22 cellular contexts compared by ENCODE assay signal in the genomic region with DNA sequence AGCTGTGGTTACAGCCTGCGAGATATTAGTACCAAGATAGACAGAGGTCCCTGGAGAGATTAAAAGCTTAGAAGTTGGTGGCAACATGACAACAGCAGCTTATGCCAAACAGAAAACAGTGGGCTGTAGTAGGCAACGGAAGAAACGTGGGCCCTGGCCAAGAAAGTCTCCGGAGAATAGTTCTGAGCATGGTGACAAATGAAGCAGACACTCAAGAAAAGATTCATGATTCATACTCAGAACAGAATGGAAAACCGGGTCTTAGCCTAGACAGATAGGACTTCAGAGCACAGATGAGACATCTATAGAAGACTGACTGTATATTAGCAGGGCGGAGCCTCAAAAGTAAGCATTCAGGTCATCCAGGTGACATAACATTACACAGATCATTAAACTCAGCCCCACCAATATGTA.
DNase-seq lines count a peak whose midpoint lies in the region; ATAC-seq and TF ChIP-seq lines count a peak whose summit lies in the region.
"Had no signal": no experiment of that assay in that cellular context is flagged by ENCODE, and none has a peak within 500 bp of the region (broad histone marks: within the 10 kb centered on the region; RNA-seq: fewer than 3 reads in every experiment).

No MANE protein-coding gene starts in this region.

- H3K4me1 ChIP-seq in A673 (ENCODE audit: insufficient read depth, low read length, poor library complexity, severe bottlenecking), result no peaks in the 10 kb centered on the region
- H3K4me1 ChIP-seq in foreskin keratinocyte, result no peaks in the 10 kb centered on the region
- H3K4me1 ChIP-seq: A549 had no signal

- H3K4me3 ChIP-seq in A673 (ENCODE audit: low read depth, low read length, poor library complexity, severe bottlenecking), result no peak overlapping the region
- H3K4me3 ChIP-seq: A549 had no signal

- CTCF ChIA-PET in A673 (lab: Charles Lee), result no interaction called here

- H3K9me3 ChIP-seq in A673 (ENCODE audit: low read depth, low read length, poor library complexity, severe bottlenecking), result no peaks in the 10 kb centered on the region
- H3K9me3 ChIP-seq: A549, SK-N-SH had no signal

- intact Hi-C loops in A673 (cut with micrococcal nuclease; ENCODE audit: unreplicated experiment), result no loop called here

- H3K36me3 Mint-ChIP-seq in T-helper 2 cell treated with Interferon-gamma antibody and Interleukin-4, amounts not matched to agents 5 μg/mL and 100 μg/mL, for 36 hours (ENCODE audit: low read depth), result no peaks in the 10 kb centered on the region
- H3K36me3 Mint-ChIP-seq: activated naive CD8-positive, alpha-beta T cell; brain; CD4-positive, CD25-positive, alpha-beta regulatory T cell; memory B cell had no signal

- H3K36me3 ChIP-seq in A673 (ENCODE audit: insufficient read depth, low read length, poor library complexity, severe bottlenecking), result no peaks in the 10 kb centered on the region

- ATAC-seq in foreskin keratinocyte (peak; percentile 53), GM21367 (IDR thresholded peaks at IDR 0.05; ENCODE audit: unreplicated experiment) (no peak)
- ATAC-seq: A549, Panc1 had no signal

- H3K27ac ChIP-seq in A673 (ENCODE audit: low read depth, low read length, poor library complexity, severe bottlenecking) (no peak overlapping the region), foreskin keratinocyte (no peak overlapping the region)
- H3K27ac ChIP-seq: A549 had no signal

- no peaks in the 10 kb centered on the region for H3K9me3 Mint-ChIP-seq in T-helper 2 cell treated with Interferon-gamma antibody and Interleukin-4, amounts not matched to agents 5 μg/mL and 100 μg/mL, for 36 hours
- H3K9me3 Mint-ChIP-seq: activated T-helper 1 cell treated with anti-CD3 and anti-CD28 coated beads, Interleukin-12 subunit alpha, Interleukin-12 subunit beta, Interleukin-2, Interleukin-4 antibody, amounts not matched to agents 30 ng/mL and 10 ng/mL and 1 ng/mL, durations not matched to agents 14 hours and 24 hours and 36 hours had no signal

- BruUV-seq in A673 (replicated peaks; lab: Mats Ljungman, UMichigan), result no TSS peak

- POLR2A ChIA-PET in A673 (lab: Charles Lee; ENCODE audit: low non-redundant PET), result no interaction called here

- no peak for TF ChIP-seq CTCF in A673 (conservative IDR thresholded peaks at IDR 0.05; ENCODE audit: low read depth, low read length)
- TF ChIP-seq CTCF in foreskin keratinocyte (conservative IDR thresholded peaks at IDR 0.05), result no peak

- H3K27me3 ChIP-seq in A673 (replicated peaks; ENCODE audit: insufficient read depth, low read depth, low read length, poor library complexity) (peaks cover 34% of the 10 kb centered on the region), foreskin keratinocyte (no peaks in the 10 kb centered on the region)

- DNase-seq in A673 (ENCODE audit: low spot score) (peak; percentile 75), GM04503 (ENCODE audit: low read depth) (peak; percentile 21), NCI-H82 treated with DMSO at 0.1 percent for 48 hours (lab: John Stamatoyannopoulos, UW; ENCODE audit: unreplicated experiment) (peak; percentile 54), foreskin keratinocyte (peak in 1 of 2 donors; percentile 56), cerebellar nuclear complex (lab: John Stamatoyannopoulos, UW) (no peak)
- no peak for DNase-seq in effector CD4-positive, alpha-beta T cell
- no peak for DNase-seq in T-helper 2 cell treated with Interferon-gamma antibody and Interleukin-4, amounts not matched to agents 5 μg/mL and 100 μg/mL, for 36 hours (ENCODE audit: low spot score)
- DNase-seq: activated CD4-positive, alpha-beta T cell treated with anti-CD3 and anti-CD28 coated beads for 1 hour; CD4-positive, CD25-positive, alpha-beta regulatory T cell; foreskin melanocyte; hypothalamus; NCI-H1092; SK-N-SH had no signal

- H3K27ac Mint-ChIP-seq in T-helper 2 cell treated with Interferon-gamma antibody and Interleukin-4, amounts not matched to agents 5 μg/mL and 100 μg/mL, for 36 hours, result no peak overlapping the region
- H3K27ac Mint-ChIP-seq: activated naive CD8-positive, alpha-beta T cell; activated T-helper 1 cell treated with anti-CD3 and anti-CD28 coated beads, Interleukin-12 subunit alpha, Interleukin-12 subunit beta, Interleukin-2, Interleukin-4 antibody, amounts not matched to agents 30 ng/mL and 10 ng/mL and 1 ng/mL, durations not matched to agents 14 hours and 24 hours and 36 hours; brain; CD4-positive, CD25-positive, alpha-beta regulatory T cell; memory B cell; nephron; progenitor cell of endocrine pancreas had no signal

- H3K27me3 Mint-ChIP-seq in T-helper 2 cell treated with Interferon-gamma antibody and Interleukin-4, amounts not matched to agents 5 μg/mL and 100 μg/mL, for 36 hours (ENCODE audit: low read depth), result no peaks in the 10 kb centered on the region
- H3K27me3 Mint-ChIP-seq: CD4-positive, CD25-positive, alpha-beta regulatory T cell; progenitor cell of endocrine pancreas had no signal

- no peak overlapping the region for H3K4me3 Mint-ChIP-seq in T-helper 2 cell treated with Interferon-gamma antibody and Interleukin-4, amounts not matched to agents 5 μg/mL and 100 μg/mL, for 36 hours
- H3K4me3 Mint-ChIP-seq: activated naive CD8-positive, alpha-beta T cell; activated T-helper 1 cell treated with anti-CD3 and anti-CD28 coated beads, Interleukin-12 subunit alpha, Interleukin-12 subunit beta, Interleukin-2, Interleukin-4 antibody, amounts not matched to agents 30 ng/mL and 10 ng/mL and 1 ng/mL, durations not matched to agents 14 hours and 24 hours and 36 hours; brain; CD4-positive, CD25-positive, alpha-beta regulatory T cell; memory B cell; nephron had no signal

- no peaks in the 10 kb centered on the region for H3K4me1 Mint-ChIP-seq in T-helper 2 cell treated with Interferon-gamma antibody and Interleukin-4, amounts not matched to agents 5 μg/mL and 100 μg/mL, for 36 hours (ENCODE audit: low read depth)
- H3K4me1 Mint-ChIP-seq: CD4-positive, CD25-positive, alpha-beta regulatory T cell; memory B cell had no signal

Comparison
In these comparisons a context has a peak if more than half of its experiments do, and no peak if none do; other contexts are left out.
1. DNase-seq: peak in A673 (single experiment), GM04503 (single experiment) and NCI-H82 treated with DMSO at 0.1 percent for 48 hours (single experiment); none in effector CD4-positive, alpha-beta T cell (single experiment), cerebellar nuclear complex (0 of 2) and T-helper 2 cell treated with Interferon-gamma antibody and Interleukin-4, amounts not matched to agents 5 μg/mL and 100 μg/mL, for 36 hours (single experiment).